Comparison of ENCODE assay signal across 20 cellular contexts in genomic region chr17:16425698-16426659, GRCh38. TPM values are rescaled to one million over a fixed set of nuclear protein-coding genes. Genes with fewer than 3 reads are reported as not detected.
DNase-seq lines count a peak whose midpoint lies in the region; ATAC-seq and TF ChIP-seq lines count a peak whose summit lies in the region.
"Had no signal": no experiment of that assay in that cellular context is flagged by ENCODE, and none has a peak within 500 bp of the region (broad histone marks: within the 10 kb centered on the region; RNA-seq: fewer than 3 reads in every experiment).

No MANE protein-coding gene starts in this region.

- H3K4me1 ChIP-seq in H9 (ENCODE audit: insufficient read depth, low read length) (no peaks in the 10 kb centered on the region; the same call in 1 of the 2 replicates), SJCRH30 (peaks cover 23% of the 10 kb centered on the region)
- H3K4me1 ChIP-seq: right atrium auricular region had no signal

- no peaks in the 10 kb centered on the region for H3K36me3 ChIP-seq in SJCRH30
- H3K36me3 ChIP-seq: right atrium auricular region had no signal

- no peak for TF ChIP-seq CTCF in H9 (conservative IDR thresholded peaks at IDR 0.05)

- H3K9ac ChIP-seq in H9 (ENCODE audit: extremely low read depth, insufficient read length, low read length): no peak overlapping the region

- peak; percentile 19 for DNase-seq in NCI-H345 treated with DMSO at 0.1 percent for 48 hours (lab: John Stamatoyannopoulos, UW; ENCODE audit: unreplicated experiment)
- DNase-seq in NCI-H345 (lab: John Stamatoyannopoulos, UW): no peak
- DNase-seq in H9: peak; percentile 32
- DNase-seq in SJCRH30: peak; percentile 85 to 90
- no peak for DNase-seq in memory B cell (ENCODE audit: low spot score in 2 of 2)
- no peak for DNase-seq in OCI-M2 (lab: John Stamatoyannopoulos, UW; ENCODE audit: unreplicated experiment)
- no peak for DNase-seq in NCI-H2196 (lab: John Stamatoyannopoulos, UW; ENCODE audit: unreplicated experiment)
- no peak for DNase-seq in foreskin melanocyte
- DNase-seq: activated gamma-delta T cell; anterior cingulate cortex; cerebellar nuclear complex; effector CD8-positive, alpha-beta T cell; KG1; NCI-H2171 had no signal

- no peaks in the 10 kb centered on the region for H4K20me1 ChIP-seq in H9 (ENCODE audit: control insufficient read depth, insufficient read depth, insufficient read length)

- H4K8ac ChIP-seq in H9 (replicated peaks; ENCODE audit: insufficient read length, low read depth, low read length): no peak overlapping the region

- H3K27me3 Mint-ChIP-seq in H9 (ENCODE audit: low read depth): peaks cover 2% of the 10 kb centered on the region
- no peaks in the 10 kb centered on the region for H3K27me3 Mint-ChIP-seq in memory B cell

- H3K36me3 Mint-ChIP-seq in H9 (ENCODE audit: insufficient read depth in 1 of 3, low read depth in 3 of 3) (no peaks in the 10 kb centered on the region), memory B cell (peaks cover 19% of the 10 kb centered on the region)

- no peak overlapping the region for H2BK20ac ChIP-seq in H9 (ENCODE audit: low read depth, low read length, poor library complexity, severe bottlenecking)

- no peak overlapping the region for H3K23ac ChIP-seq in H9 (ENCODE audit: insufficient read length, low read depth, low read length)

- no peak overlapping the region; the same call in 1 of the 2 replicates for H3K14ac ChIP-seq in H9 (ENCODE audit: insufficient read depth, low read length)

- no peak overlapping the region for H4K91ac ChIP-seq in H9 (ENCODE audit: insufficient read length, low read depth, low read length)

- no peaks in the 10 kb centered on the region for H3K23me2 ChIP-seq in H9 (ENCODE audit: insufficient read length, low read depth, low read length, poor library complexity, severe bottlenecking)

- H3K18ac ChIP-seq in H9 (ENCODE audit: insufficient read length, low read depth, low read length): no peak overlapping the region

- H3K56ac ChIP-seq in H9 (ENCODE audit: insufficient read length, low read depth, low read length): no peak overlapping the region

- no peak overlapping the region for H2BK120ac ChIP-seq in H9 (ENCODE audit: low read depth, low read length, poor library complexity, severe bottlenecking)

- no peak for ATAC-seq in memory B cell (ENCODE audit: low read depth)
- ATAC-seq: esophagus mucosa, left lobe of liver had no signal

- H3K27me3 ChIP-seq in H9 (ENCODE audit: insufficient read depth, low read length): no peaks in the 10 kb centered on the region
- no peaks in the 10 kb centered on the region for H3K27me3 ChIP-seq in SJCRH30
- H3K27me3 ChIP-seq: right atrium auricular region had no signal

- H3K79me2 ChIP-seq in H9 (ENCODE audit: insufficient read depth, low read length): no peaks in the 10 kb centered on the region

- no peak overlapping the region for H2BK15ac ChIP-seq in H9 (ENCODE audit: low read depth, low read length)

- H3T11ph ChIP-seq in H9 (ENCODE audit: low read length): no peak overlapping the region

- no CpG with 5 or more reads among the region's 20 CpGs for WGBS in H9 (ENCODE audit: extremely low coverage, insufficient read length, low lambda C conversion rate)

- no peak overlapping the region for H2BK5ac ChIP-seq in H9 (ENCODE audit: insufficient read length, low read length)

- H3K4ac ChIP-seq in H9 (ENCODE audit: low read depth, low read length): no peak overlapping the region

- peak overlapping the region; percentile 0; the same call in 1 of the 2 replicates for H3K4me3 ChIP-seq in SJCRH30
- H3K4me3 ChIP-seq: right atrium auricular region, thoracic aorta had no signal

- H3K79me1 ChIP-seq in H9 (ENCODE audit: insufficient read depth, low read depth, low read length, poor library complexity, severe bottlenecking): no peaks in the 10 kb centered on the region

- no peak overlapping the region for H3K4me3 Mint-ChIP-seq in H9
- H3K4me3 Mint-ChIP-seq in memory B cell: no peak overlapping the region

- no peaks in the 10 kb centered on the region for H3K9me3 ChIP-seq in H9 (ENCODE audit: control insufficient read depth, low read depth, low read length)
- H3K9me3 ChIP-seq in SJCRH30 (replicated peaks): no peaks in the 10 kb centered on the region
- H3K9me3 ChIP-seq: right atrium auricular region, thoracic aorta had no signal

- no peak overlapping the region for H2BK12ac ChIP-seq in H9 (ENCODE audit: insufficient read length, low read depth, low read length)

- no peak overlapping the region for H3K27ac ChIP-seq in H9 (ENCODE audit: insufficient read length, low read depth, low read length)
- H3K27ac ChIP-seq in SJCRH30: no peak overlapping the region; the same call in 1 of the 2 replicates
- H3K27ac ChIP-seq: C4-2B, right atrium auricular region, thoracic aorta had no signal

- no peak overlapping the region for H4K5ac ChIP-seq in H9 (ENCODE audit: insufficient read length, low read depth, low read length)

- peak overlapping the region in 1 of 3 experiments; percentile 7; a peak in 1 of 7 replicates for H3K27ac Mint-ChIP-seq in H9
- H3K27ac Mint-ChIP-seq in memory B cell: peak overlapping the region; percentile 55

- no peak overlapping the region for H2AFZ ChIP-seq in H9 (ENCODE audit: low read length)

- no peak overlapping the region for H3K4me2 ChIP-seq in H9 (ENCODE audit: insufficient read depth, insufficient read length, low read length)

- H2AK5ac ChIP-seq in H9 (ENCODE audit: insufficient read length, low read length): no peak overlapping the region

- H3K9me3 Mint-ChIP-seq in H9: no peaks in the 10 kb centered on the region; a peak in 1 of 5 replicates
- H3K9me3 Mint-ChIP-seq in memory B cell: no peaks in the 10 kb centered on the region

- H3K4me1 Mint-ChIP-seq in H9 (peaks cover 4 to 5% of the 10 kb centered on the region in 2 experiments), memory B cell (no peaks in the 10 kb centered on the region)

RNA-seq across cellular contexts. Expression of gene TRPV2, which starts 10.6 kb away (rescaled TPM):
- 1.0 and 1.1 TPM in 2 replicates for total RNA-seq in H9 (2021)
- total RNA-seq in SJCRH30 (2014; rRNA removed; shearing (Covaris generic)): 0.42 and 0.63 TPM in 2 replicates
- total RNA-seq: A673 had no signal

RNA-seq across cellular contexts. Expression of gene UBB, which starts 45.1 kb away (rescaled TPM):
- total RNA-seq in H9 (2021): 1,609 and 1,663 TPM in 2 replicates
- total RNA-seq in SJCRH30 (2014; rRNA removed; shearing (Covaris generic)): 2,921 and 3,511 TPM in 2 replicates

Comparison
In these comparisons a context has a peak if more than half of its experiments do, and no peak if none do; other contexts are left out.
1. DNase-seq: peak in NCI-H345 treated with DMSO at 0.1 percent for 48 hours (single experiment), H9 (single experiment) and SJCRH30 (2 of 2); none in NCI-H345 (single experiment), memory B cell (0 of 2), OCI-M2 (single experiment), NCI-H2196 (single experiment) and foreskin melanocyte (single experiment).